Comparison of ENCODE assay signal across 28 cellular contexts in the genomic region with DNA sequence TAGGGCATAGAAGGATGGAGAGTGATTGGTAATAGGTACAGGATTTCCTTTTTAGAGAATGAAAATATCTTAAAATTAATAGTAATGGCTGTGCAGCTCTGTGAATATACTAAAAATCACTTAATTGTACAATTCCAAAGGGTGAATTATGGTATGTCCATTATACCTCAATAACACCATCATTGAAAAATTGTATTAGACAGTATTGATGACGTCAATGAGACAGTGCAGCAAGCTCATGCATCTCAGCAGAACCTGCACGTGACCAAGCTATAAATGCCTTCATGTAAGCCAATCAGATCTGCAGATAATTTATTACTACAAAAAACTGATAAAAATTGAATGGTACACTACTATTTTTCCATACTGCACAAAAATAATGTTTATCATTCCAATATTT.
"Had no signal": no experiment of that assay in that cellular context is flagged by ENCODE, and none has a peak within 500 bp of the region (broad histone marks: within the 10 kb centered on the region; RNA-seq: fewer than 3 reads in every experiment).

No MANE protein-coding gene starts in this region.

- H3K27ac Mint-ChIP-seq: dendritic cell treated with granulocyte-macrophage colony-stimulating factor and Interleukin-4, amounts not matched to agents 40 ng/mL and 50 ng/mL, for 4 days; effector memory CD8-positive, alpha-beta T cell; endodermal cell had no signal

- FAIRE-seq: colon, endometrium, endothelial cell of umbilical vein had no signal

- H3K27ac ChIP-seq: colonic mucosa, coronary artery, dorsolateral prefrontal cortex, epithelial cell of prostate, esophagus muscularis mucosa, esophagus squamous epithelium, foreskin keratinocyte, gastrocnemius medialis, gastroesophageal sphincter, heart left ventricle, heart right ventricle had no signal

- H3K27me3 ChIP-seq: colonic mucosa, dorsolateral prefrontal cortex, esophagus muscularis mucosa, esophagus squamous epithelium, foreskin keratinocyte, gastrocnemius medialis, gastroesophageal sphincter, heart left ventricle, heart right ventricle had no signal

- ATAC-seq: effector memory CD8-positive, alpha-beta T cell; esophagus mucosa; foreskin keratinocyte; gastrocnemius medialis; gastroesophageal sphincter; heart left ventricle; heart right ventricle had no signal

- H3K27me3 Mint-ChIP-seq: dendritic cell treated with granulocyte-macrophage colony-stimulating factor and Interleukin-4, amounts not matched to agents 40 ng/mL and 50 ng/mL, for 4 days; effector memory CD8-positive, alpha-beta T cell had no signal

- H3K4me3 ChIP-seq: colonic mucosa, coronary artery, dorsolateral prefrontal cortex, esophagus muscularis mucosa, esophagus squamous epithelium, gastrocnemius medialis, gastroesophageal sphincter, heart left ventricle, heart right ventricle had no signal

- H3K36me3 ChIP-seq: colonic mucosa, esophagus muscularis mucosa, esophagus squamous epithelium, gastrocnemius medialis, gastroesophageal sphincter, heart left ventricle, heart right ventricle had no signal

- H3K9me3 ChIP-seq: colonic mucosa, esophagus muscularis mucosa, esophagus squamous epithelium, gastrocnemius medialis, gastroesophageal sphincter, heart left ventricle had no signal

- H3K4me1 ChIP-seq: colonic mucosa, esophagus muscularis mucosa, esophagus squamous epithelium, foreskin keratinocyte, gastrocnemius medialis, gastroesophageal sphincter, heart left ventricle, heart right ventricle had no signal

- H3K4me3 Mint-ChIP-seq: dendritic cell treated with granulocyte-macrophage colony-stimulating factor and Interleukin-4, amounts not matched to agents 40 ng/mL and 50 ng/mL, for 4 days; effector memory CD8-positive, alpha-beta T cell; endodermal cell had no signal

- DNase-seq: colonic mucosa; cortex of kidney; dermis blood vessel endothelial cell; dorsolateral prefrontal cortex; effector CD4-positive, alpha-beta T cell; effector CD8-positive, alpha-beta T cell; effector memory CD4-positive, alpha-beta T cell; effector memory CD8-positive, alpha-beta T cell; endodermal cell; erythroblast; esophagus squamous epithelium; foreskin fibroblast; foreskin keratinocyte; foreskin melanocyte; gastrocnemius medialis; glutamatergic neuron; head of caudate nucleus; heart left ventricle; heart right ventricle had no signal

- H3K9me3 Mint-ChIP-seq: dendritic cell treated with granulocyte-macrophage colony-stimulating factor and Interleukin-4, amounts not matched to agents 40 ng/mL and 50 ng/mL, for 4 days; endodermal cell had no signal
